ENCODE assay signal across 15 cellular contexts in the genomic region with DNA sequence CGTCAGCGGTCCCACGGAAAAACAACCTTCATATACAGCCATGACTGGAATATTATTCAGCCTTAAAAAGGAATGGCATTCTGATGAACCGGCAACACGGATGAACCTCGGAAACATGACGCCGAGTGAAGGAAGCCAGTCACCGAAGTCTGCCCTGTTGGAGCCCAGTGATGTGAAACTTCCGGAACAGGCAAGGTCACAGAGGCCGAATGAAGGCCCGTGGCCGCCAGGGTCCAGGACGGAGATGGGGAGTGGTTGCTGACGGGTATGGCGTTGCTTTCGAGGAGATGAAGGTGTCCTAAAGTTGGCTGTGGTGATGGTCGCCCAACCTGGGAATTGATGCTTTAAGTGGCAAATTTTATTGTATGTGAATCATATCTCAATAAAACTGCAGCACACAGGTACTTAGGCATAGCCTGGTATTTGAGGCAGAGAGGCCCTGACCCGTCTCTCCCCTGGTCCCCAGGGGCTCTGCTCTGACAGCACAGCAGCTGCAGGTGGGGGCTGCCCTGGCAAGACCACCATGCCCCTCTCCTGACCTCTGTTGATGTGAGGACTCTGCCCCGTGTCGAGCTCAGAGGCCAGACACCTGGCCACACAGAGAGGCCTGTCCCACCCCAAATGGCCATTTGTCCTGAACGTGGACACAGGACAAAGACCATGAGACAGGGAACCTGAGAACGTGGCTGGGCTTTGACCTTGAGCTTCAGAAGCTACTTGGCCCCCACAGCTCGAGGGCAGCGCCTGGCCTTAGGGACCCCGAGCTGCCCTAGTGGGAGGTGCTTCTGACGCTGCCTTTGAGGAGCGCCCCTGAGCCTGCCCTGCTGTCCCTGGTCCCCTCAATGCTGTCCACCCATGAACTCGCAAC.
A peak's percentile ranks its signal among the peaks of the same experiment; 100 is the strongest.
DNase-seq lines count a peak whose midpoint lies in the region; ATAC-seq, FAIRE-seq and TF ChIP-seq lines count a peak whose summit lies in the region.
"Had no signal": no experiment of that assay in that cellular context is flagged by ENCODE, and none has a peak within 500 bp of the region (broad histone marks: within the 10 kb centered on the region; RNA-seq: fewer than 3 reads in every experiment).

No MANE protein-coding gene starts in this region.

- no peak overlapping the region for H2BK12ac ChIP-seq in neuronal stem cell (ENCODE audit: low read length)

- H3K4me1 ChIP-seq in kidney (ENCODE audit: control insufficient read depth in 1 of 2, insufficient read depth in 1 of 2, low read depth in 1 of 2, low read length in 2 of 2) (no peaks in the 10 kb centered on the region), neuronal stem cell (ENCODE audit: control insufficient read depth in 2 of 2, insufficient read depth in 1 of 2, low read depth in 1 of 2, low read length in 2 of 2) (no peaks in the 10 kb centered on the region), aorta (ENCODE audit: control insufficient read depth in 1 of 2, insufficient read depth in 2 of 2, low read length in 2 of 2) (no peaks in the 10 kb centered on the region)
- H3K4me1 ChIP-seq: Caco-2 had no signal

- peak overlapping the region; percentile 67 for H2BK120ac ChIP-seq in neuronal stem cell (ENCODE audit: low read depth, low read length)

- H3K27ac ChIP-seq in kidney (ENCODE audit: low read depth in 2 of 2, low read length in 2 of 2) (no peak overlapping the region), neuronal stem cell (replicated peaks; ENCODE audit: low read length) (no peak overlapping the region), aorta (ENCODE audit: low read depth in 1 of 2, low read length in 2 of 2) (no peak overlapping the region)
- H3K27ac ChIP-seq: HL-60 had no signal

- no peak overlapping the region for H3K4ac ChIP-seq in neuronal stem cell (ENCODE audit: low read length)

- H3K4me3 ChIP-seq in H7 (ENCODE audit: insufficient read depth, low read depth, low read length) (no peak overlapping the region), kidney (ENCODE audit: low read length in 2 of 2) (no peak overlapping the region), neuronal stem cell (ENCODE audit: low read length in 2 of 2) (no peak overlapping the region), aorta (ENCODE audit: low read length in 2 of 2) (no peak overlapping the region)
- H3K4me3 ChIP-seq: A549 had no signal

- H3K9ac ChIP-seq in kidney (ENCODE audit: low read length in 2 of 2) (no peak overlapping the region), neuronal stem cell (ENCODE audit: low read depth, low read length, poor library complexity) (peak overlapping the region; percentile 24)

- no peak for FAIRE-seq in kidney (lab: Jason Lieb, UNC)
- FAIRE-seq: A549, H1 had no signal

- H2BK15ac ChIP-seq in neuronal stem cell (ENCODE audit: low read length), result no peak overlapping the region

- peaks cover 9% of the 10 kb centered on the region for H3K79me1 ChIP-seq in neuronal stem cell (ENCODE audit: low read depth, low read length)

- TF ChIP-seq CTCF in kidney (IDR thresholded peaks at IDR 0.05; ENCODE audit: borderline replicate concordance, extremely low read depth, insufficient read depth), result no peak

- WGBS in neuronal stem cell (ENCODE audit: extremely low coverage in 2 of 2, insufficient read length in 2 of 2, insufficient replicate concordance in 1 of 2), 2 donors, result no CpG with 5 or more reads among the region's 29 CpGs
- WGBS in aorta, 2 donors, result 88% methylated on average over 29 of the region's 29 CpGs

- H3K36me3 ChIP-seq in H7 (replicated peaks; ENCODE audit: control insufficient read depth, insufficient read depth, low read length), result no peaks in the 10 kb centered on the region
- no peaks in the 10 kb centered on the region for H3K36me3 ChIP-seq in kidney (ENCODE audit: control insufficient read depth in 1 of 2, insufficient read depth in 2 of 2, low read length in 2 of 2)
- peaks cover 0 to 5% of the 10 kb centered on the region in 2 donors for H3K36me3 ChIP-seq in neuronal stem cell (replicated peaks in 1 of 2; ENCODE audit: control insufficient read depth in 2 of 2, insufficient read depth in 2 of 2, low read length in 2 of 2)
- H3K36me3 ChIP-seq in aorta (ENCODE audit: control insufficient read depth in 1 of 2, insufficient read depth in 2 of 2, low read length in 1 of 2), result no peaks in the 10 kb centered on the region

- no peak overlapping the region for H3K18ac ChIP-seq in neuronal stem cell (ENCODE audit: low read length)

- H3K14ac ChIP-seq in neuronal stem cell (ENCODE audit: low read length), result peak overlapping the region; percentile 25

- H3K9me3 ChIP-seq in kidney (ENCODE audit: control insufficient read depth in 1 of 2, low read length in 2 of 2) (no peaks in the 10 kb centered on the region), neuronal stem cell (replicated peaks in 1 of 2; ENCODE audit: control insufficient read depth in 2 of 2, insufficient read depth in 1 of 2, low read depth in 1 of 2, low read length in 2 of 2) (peaks cover 0 to 2% of the 10 kb centered on the region in 2 donors), aorta (ENCODE audit: control insufficient read depth, low read length) (peaks cover 2% of the 10 kb centered on the region)
- H3K9me3 ChIP-seq: A549, Caco-2 had no signal

- no peak for TF ChIP-seq POLR2A in GM18505 (IDR thresholded peaks at IDR 0.05; ENCODE audit: borderline replicate concordance, extremely low read depth, insufficient read depth, insufficient read length)

- DNase-seq in H7 (peak; percentile 31), kidney (peak; percentile 54), neuronal stem cell (ENCODE audit: low spot score) (no peak), aorta (peak; percentile 29 to 52), cerebellar cortex (ENCODE audit: low spot score) (no peak), NCI-H2171 (lab: John Stamatoyannopoulos, UW) (no peak)
- DNase-seq: Caco-2, DND-41, GDM1, HCEC 1CT, HFFc6 had no signal

- no peak overlapping the region for H4K91ac ChIP-seq in neuronal stem cell (ENCODE audit: low read depth, low read length, poor library complexity)

- no peak overlapping the region for H3K23ac ChIP-seq in neuronal stem cell (ENCODE audit: low read depth, low read length, poor library complexity)

- intact Hi-C loops in kidney (cut with DNase I) (no loop called here), aorta (cut with DNase I) (no loop called here)

- no peak overlapping the region for H3K4me2 ChIP-seq in neuronal stem cell (ENCODE audit: insufficient read depth, low read length, poor library complexity, severe bottlenecking)
- H3K4me2 ChIP-seq: A549 had no signal

- ATAC-seq in aorta (ENCODE audit: low FRiP score) (no peak), GM18505 (IDR thresholded peaks at IDR 0.05; ENCODE audit: unreplicated experiment) (no peak)
- ATAC-seq: A549 had no signal

- no peak overlapping the region for H2AFZ ChIP-seq in neuronal stem cell (ENCODE audit: low read length)

- H3K27me3 ChIP-seq in H7 (ENCODE audit: control insufficient read depth, insufficient read depth, low read length), result no peaks in the 10 kb centered on the region
- H3K27me3 ChIP-seq in neuronal stem cell (ENCODE audit: control insufficient read depth in 3 of 3, insufficient read depth in 3 of 3, low read depth in 1 of 3, low read length in 3 of 3), result no peaks in the 10 kb centered on the region
- no peaks in the 10 kb centered on the region for H3K27me3 ChIP-seq in aorta (ENCODE audit: control insufficient read depth in 1 of 2, insufficient read depth in 2 of 2, low read length in 1 of 2)

- H4K8ac ChIP-seq in neuronal stem cell (ENCODE audit: low read depth, low read length), result no peak overlapping the region

- H2AK5ac ChIP-seq in neuronal stem cell (ENCODE audit: low read depth, low read length), result no peak overlapping the region

- H2BK5ac ChIP-seq in neuronal stem cell (ENCODE audit: low read length), result no peak overlapping the region

Comparison
In these comparisons a context has a peak if more than half of its experiments do, and no peak if none do; other contexts are left out.
1. DNase-seq: peak in H7 (single experiment), kidney (single experiment) and aorta (2 of 2); none in neuronal stem cell (single experiment), cerebellar cortex (single experiment) and NCI-H2171 (single experiment).